In genomic region chr2:27664622-27665363, GRCh38 we compare ENCODE assay signal across 8 cellular contexts. TPM values are rescaled to one million over a fixed set of nuclear protein-coding genes. Genes with fewer than 3 reads are reported as not detected.
DNase-seq lines count a peak whose midpoint lies in the region; ATAC-seq, FAIRE-seq and TF ChIP-seq lines count a peak whose summit lies in the region.

No MANE protein-coding gene starts in this region.

- no peak for TF ChIP-seq CTCF in DOHH2 (IDR thresholded peaks at IDR 0.05; ENCODE audit: low read depth, low read length, poor library complexity, severe bottlenecking)
- no peak for TF ChIP-seq CTCF in pancreas (IDR thresholded peaks at IDR 0.05)

- H4K20me1 ChIP-seq in DOHH2 (ENCODE audit: control insufficient read depth, insufficient read depth, low read depth, low read length), result no peaks in the 10 kb centered on the region

- peaks cover 50% of the 10 kb centered on the region for H3K36me3 ChIP-seq in DOHH2 (ENCODE audit: control insufficient read depth, low read length)
- peaks cover 0 to 41% (median 12%) of the 10 kb centered on the region in 3 donors for H3K36me3 ChIP-seq in pancreas

- H3K9me3 ChIP-seq in DOHH2 (ENCODE audit: control insufficient read depth, insufficient read depth, low read length) (no peaks in the 10 kb centered on the region), pancreas (no peaks in the 10 kb centered on the region)

- H3K4me1 ChIP-seq in DOHH2 (ENCODE audit: control insufficient read depth, low read length) (peaks cover 22% of the 10 kb centered on the region), pancreas (peaks cover 9 to 22% (median 14%) of the 10 kb centered on the region in 3 donors)

- peak overlapping the region; percentile 78 for H3K4me2 ChIP-seq in DOHH2 (ENCODE audit: low read length)

- H3K4me3 ChIP-seq in DOHH2 (ENCODE audit: low read length) (peak overlapping the region; percentile 99), pancreas (peak overlapping the region; percentile 81 to 88 (median 85))

- no peak for ATAC-seq in pancreas
- ATAC-seq in GM19395 (IDR thresholded peaks at IDR 0.05; ENCODE audit: unreplicated experiment), result no peak
- no peak for ATAC-seq in HG03045 (IDR thresholded peaks at IDR 0.05; ENCODE audit: unreplicated experiment)

- peaks cover 52% of the 10 kb centered on the region for H3K79me2 ChIP-seq in DOHH2 (ENCODE audit: control insufficient read depth, low read length)

- H3K27me3 ChIP-seq in DOHH2 (ENCODE audit: control insufficient read depth, low read length) (no peaks in the 10 kb centered on the region), pancreas (no peaks in the 10 kb centered on the region)

- intact Hi-C loops in pancreas (cut with DNase I), result no loop called here

- no peak for FAIRE-seq in pancreas (lab: Jason Lieb, UNC)

- H3F3A ChIP-seq in DOHH2 (ENCODE audit: control insufficient read depth, insufficient read depth), result peaks cover 5% of the 10 kb centered on the region; the same call in 1 of the 2 replicates

- WGBS in pancreas, 2 donors, result 59 to 66% methylated on average over 16 of the region's 16 CpGs

- no peaks in the 10 kb centered on the region for H3K9me2 ChIP-seq in DOHH2 (replicated peaks; ENCODE audit: control insufficient read depth, low read length)

- H3K27ac ChIP-seq in DOHH2 (ENCODE audit: low read depth, low read length) (peak overlapping the region; percentile 89; the same call in 1 of the 2 replicates), epithelial cell of prostate (peak overlapping the region; percentile 89), pancreas (no peak overlapping the region)

- peak; percentile 29 for DNase-seq in OCI-M1 (lab: John Stamatoyannopoulos, UW)
- DNase-seq in epithelial cell of prostate (ENCODE audit: low read depth, low spot score), result no peak
- DNase-seq in pancreas, result no peak
- DNase-seq in NCI-H226, result no peak
- DNase-seq in NCI-H2171 treated with DMSO at 0.1 percent for 48 hours (lab: John Stamatoyannopoulos, UW), result no peak

RNA-seq across cellular contexts. Expression of gene SLC4A1AP, which starts 1.1 kb away (rescaled TPM):
- 10 to 100 TPM in 1 of 6 donors, 1 to 10 TPM in 5; 5.1 to 12.1 (median 8.1) TPM for total RNA-seq in pancreas
- polyA plus RNA-seq in pancreas, result 10 to 100 TPM in 1 of 2 donors, 1 to 10 TPM in 1; 7.7 to 12.6 TPM

RNA-seq across cellular contexts. Expression of gene SUPT7L, which starts 1.4 kb away (rescaled TPM):
- 10 to 100 TPM in 3 of 6 donors, 1 to 10 TPM in 3; 8.0 to 18.1 (median 9.9) TPM for total RNA-seq in pancreas
- polyA plus RNA-seq in pancreas, result 10 to 100 TPM; 22.5 to 32.4 TPM

RNA-seq across cellular contexts. Expression of gene GPN1, which starts 35.9 kb away (rescaled TPM):
- 10 to 100 TPM in 5 of 6 donors, 1 to 10 TPM in 1; 8.2 to 17.0 (median 12.0) TPM for total RNA-seq in pancreas
- polyA plus RNA-seq in pancreas, result 10 to 100 TPM in 1 of 2 donors, 1 to 10 TPM in 1; 7.9 to 15.5 TPM

RNA-seq across cellular contexts. Expression of gene CCDC121, which starts 36.0 kb away (rescaled TPM):
- total RNA-seq in pancreas, result 1 to 10 TPM; 1.1 to 3.1 (median 1.8) TPM
- polyA plus RNA-seq in pancreas, result 1 to 10 TPM; 1.6 to 2.0 TPM

Comparison
In these comparisons a context has a peak if more than half of its experiments do, and no peak if none do; other contexts are left out.
1. H3K27ac ChIP-seq: peak in DOHH2 (single experiment) and epithelial cell of prostate (single experiment); none in pancreas (0 of 4).